ENCODE assay signal across 8 cellular contexts in genomic region chr2:152611458-152612231, GRCh38.
DNase-seq lines count a peak whose midpoint lies in the region; ATAC-seq and TF ChIP-seq lines count a peak whose summit lies in the region.

No MANE protein-coding gene starts in this region.

- peak; percentile 59 for DNase-seq in NCI-H446 treated with DMSO at 0.1 percent for 48 hours (lab: John Stamatoyannopoulos, UW)
- no peak for DNase-seq in dorsolateral prefrontal cortex
- DNase-seq in non-pigmented ciliary epithelial cell (ENCODE audit: low read depth) = peak; percentile 56
- no peak for DNase-seq in CD8-positive, alpha-beta memory T cell
- no peak for DNase-seq in activated naive CD4-positive, alpha-beta T cell (lab: John Stamatoyannopoulos, UW)
- no peak for DNase-seq in RWPE1 (ENCODE audit: low spot score)

- H3K36me3 Mint-ChIP-seq in CD8-positive, alpha-beta memory T cell = no peaks in the 10 kb centered on the region

- H3K36me3 ChIP-seq in CD8-positive, alpha-beta memory T cell (ENCODE audit: insufficient read depth, low read length) = no peaks in the 10 kb centered on the region

- POLR2A ChIA-PET in CD8-positive, alpha-beta memory T cell (lab: Charles Lee) = no interaction called here
- POLR2A ChIA-PET in RWPE1 (lab: Yijun Ruan, JAX; ENCODE audit: low non-redundant PET) = no interaction called here

- peaks cover 2 to 6% of the 10 kb centered on the region in 2 donors for H3K27me3 Mint-ChIP-seq in CD8-positive, alpha-beta memory T cell

- intact Hi-C loops in dorsolateral prefrontal cortex (cut with DNase I) = loop anchor here in 1 of 2 donors (1.0 kb wide), 1 partner anchor 40 kb away; no protein-coding TSS in a partner anchor

- H3K27ac ChIP-seq in dorsolateral prefrontal cortex (peak overlapping the region in 58 of 59 donors; percentile 17 to 88 (median 73)), RWPE1 (no peak overlapping the region)
- H3K27ac ChIP-seq in CD8-positive, alpha-beta memory T cell (ENCODE audit: low read depth, low read length) = no peak overlapping the region

- no peak for TF ChIP-seq CTCF in dorsolateral prefrontal cortex (IDR thresholded peaks at IDR 0.05 in 54 of 56, conservative IDR thresholded peaks at IDR 0.05 in 2 of 56; ENCODE audit: low read depth in 1 of 56, partially characterized antibody in 56 of 56)
- no peak for TF ChIP-seq CTCF in RWPE1 (conservative IDR thresholded peaks at IDR 0.05; ENCODE audit: low read depth)

- no peaks in the 10 kb centered on the region for H3K9me3 ChIP-seq in CD8-positive, alpha-beta memory T cell (ENCODE audit: low read length)

- H3K4me3 ChIP-seq in dorsolateral prefrontal cortex = no peak overlapping the region
- H3K4me3 ChIP-seq in CD8-positive, alpha-beta memory T cell (ENCODE audit: low read length) = no peak overlapping the region

- peak overlapping the region in 2 of 8 donors; percentile 24 to 48 for H3K27ac Mint-ChIP-seq in CD8-positive, alpha-beta memory T cell

- H3K27me3 ChIP-seq in dorsolateral prefrontal cortex = no peaks in the 10 kb centered on the region
- H3K27me3 ChIP-seq in CD8-positive, alpha-beta memory T cell (ENCODE audit: insufficient read depth, low read length, poor library complexity, severe bottlenecking) = no peaks in the 10 kb centered on the region

- H3K4me3 Mint-ChIP-seq in CD8-positive, alpha-beta memory T cell = peak overlapping the region in 3 of 7 donors; percentile 6 to 46 (median 24)

- peaks cover 7% of the 10 kb centered on the region for H3K4me1 ChIP-seq in CD8-positive, alpha-beta memory T cell (ENCODE audit: insufficient read depth, low read length)

- H3K9me3 Mint-ChIP-seq in CD8-positive, alpha-beta memory T cell = no peaks in the 10 kb centered on the region

- CTCF ChIA-PET in CD8-positive, alpha-beta memory T cell (lab: Charles Lee) = no interaction called here
- CTCF ChIA-PET in RWPE1 (lab: Yijun Ruan, JAX) = no interaction called here

- H3K4me1 Mint-ChIP-seq in CD8-positive, alpha-beta memory T cell = peaks cover 8 to 15% (median 11%) of the 10 kb centered on the region in 3 donors

- ATAC-seq in GM18519 (IDR thresholded peaks at IDR 0.05; ENCODE audit: low FRiP score, unreplicated experiment) (peak; percentile 70), HG02678 (IDR thresholded peaks at IDR 0.05; ENCODE audit: unreplicated experiment) (peak; percentile 79)

Comparison
In these comparisons a context has a peak if more than half of its experiments do, and no peak if none do; other contexts are left out.
1. DNase-seq: peak in NCI-H446 treated with DMSO at 0.1 percent for 48 hours (single experiment) and non-pigmented ciliary epithelial cell (single experiment); none in dorsolateral prefrontal cortex (0 of 10), CD8-positive, alpha-beta memory T cell (0 of 5), activated naive CD4-positive, alpha-beta T cell (0 of 4) and RWPE1 (single experiment).
2. H3K27ac ChIP-seq: peak in dorsolateral prefrontal cortex (58 of 59); none in CD8-positive, alpha-beta memory T cell (single experiment) and RWPE1 (single experiment).